ENCODE assay signal across 8 cellular contexts in genomic region chrX:19544693-19545305, GRCh38. TPM values are rescaled to one million over a fixed set of nuclear protein-coding genes. Genes with fewer than 3 reads are reported as not detected.
A peak's percentile ranks its signal among the peaks of the same experiment; 100 is the strongest.
DNase-seq lines count a peak whose midpoint lies in the region; ATAC-seq and TF ChIP-seq lines count a peak whose summit lies in the region.

No MANE protein-coding gene starts in this region.

- H3K79me1 ChIP-seq in neuronal stem cell (ENCODE audit: low read depth, low read length) = no peaks in the 10 kb centered on the region

- WGBS in neuronal stem cell (ENCODE audit: extremely low coverage in 2 of 2, insufficient read length in 2 of 2, insufficient replicate concordance in 1 of 2), 2 donors = no CpG with 5 or more reads among the region's 8 CpGs

- no peak overlapping the region for H2BK120ac ChIP-seq in neuronal stem cell (ENCODE audit: low read depth, low read length)

- no peaks in the 10 kb centered on the region for H3K27me3 ChIP-seq in neuronal stem cell (ENCODE audit: control insufficient read depth in 3 of 3, insufficient read depth in 3 of 3, low read depth in 1 of 3, low read length in 3 of 3)

- H2AFZ ChIP-seq in neuronal stem cell (ENCODE audit: low read length) = no peak overlapping the region

- no peak overlapping the region for H4K8ac ChIP-seq in neuronal stem cell (ENCODE audit: low read depth, low read length)

- H3K23ac ChIP-seq in neuronal stem cell (ENCODE audit: low read depth, low read length, poor library complexity) = no peak overlapping the region

- H2AK5ac ChIP-seq in neuronal stem cell (ENCODE audit: low read depth, low read length) = no peak overlapping the region

- H3K4me2 ChIP-seq in neuronal stem cell (ENCODE audit: insufficient read depth, low read length, poor library complexity, severe bottlenecking) = no peak overlapping the region

- no peak overlapping the region for H4K91ac ChIP-seq in neuronal stem cell (ENCODE audit: low read depth, low read length, poor library complexity)

- DNase-seq in DMS114 treated with DMSO at 0.1 percent for 48 hours (lab: John Stamatoyannopoulos, UW; ENCODE audit: unreplicated experiment) (peak; percentile 26), H4 (ENCODE audit: low spot score) (peak; percentile 33), NCI-H2227 (lab: John Stamatoyannopoulos, UW; ENCODE audit: unreplicated experiment) (peak; percentile 82), foreskin fibroblast (peak; percentile 32 to 72), neuronal stem cell (ENCODE audit: low spot score) (peak; percentile 27)
- peak; percentile 41 to 51 for DNase-seq in activated T-cell treated with anti-CD3 and anti-CD28 coated beads, Interleukin-2, amount 50 U/mL, for 48 hours

- H3K9me3 ChIP-seq in neuronal stem cell (replicated peaks in 1 of 2; ENCODE audit: control insufficient read depth in 2 of 2, insufficient read depth in 1 of 2, low read depth in 1 of 2, low read length in 2 of 2) = no peaks in the 10 kb centered on the region

- no peak overlapping the region for H3K18ac ChIP-seq in neuronal stem cell (ENCODE audit: low read length)

- no peak overlapping the region for H2BK5ac ChIP-seq in neuronal stem cell (ENCODE audit: low read length)

- H3K4me1 ChIP-seq in neuronal stem cell (ENCODE audit: control insufficient read depth in 2 of 2, insufficient read depth in 1 of 2, low read depth in 1 of 2, low read length in 2 of 2) = peaks cover 0 to 2% of the 10 kb centered on the region in 2 donors

- H2BK15ac ChIP-seq in neuronal stem cell (ENCODE audit: low read length) = no peak overlapping the region

- H3K4me3 ChIP-seq in foreskin fibroblast (ENCODE audit: low read depth in 1 of 2, low read length in 2 of 2) = no peak overlapping the region
- no peak overlapping the region for H3K4me3 ChIP-seq in neuronal stem cell (ENCODE audit: low read length in 2 of 2)

- peak; percentile 53 for TF ChIP-seq CTCF in foreskin fibroblast (IDR thresholded peaks at IDR 0.05; ENCODE audit: low read depth, low read length)

- ATAC-seq in GM18858 (IDR thresholded peaks at IDR 0.05; ENCODE audit: unreplicated experiment) (no peak), GM21515 (IDR thresholded peaks at IDR 0.05; ENCODE audit: unreplicated experiment) (no peak)

- no peak overlapping the region for H3K27ac ChIP-seq in neuronal stem cell (replicated peaks; ENCODE audit: low read length)

- no peaks in the 10 kb centered on the region for H3K36me3 ChIP-seq in neuronal stem cell (replicated peaks in 1 of 2; ENCODE audit: control insufficient read depth in 2 of 2, insufficient read depth in 2 of 2, low read length in 2 of 2)

- H2BK12ac ChIP-seq in neuronal stem cell (ENCODE audit: low read length) = no peak overlapping the region

- H3K4ac ChIP-seq in neuronal stem cell (ENCODE audit: low read length) = no peak overlapping the region

- H3K9ac ChIP-seq in neuronal stem cell (ENCODE audit: low read depth, low read length, poor library complexity) = no peak overlapping the region

- no peak overlapping the region for H3K14ac ChIP-seq in neuronal stem cell (ENCODE audit: low read length)

RNA-seq across cellular contexts. Expression of gene MAP3K15, which starts 29.5 kb away (rescaled TPM):
- 0.50 and 1.4 TPM in 2 replicates for total RNA-seq in H4 (2014; rRNA removed; shearing (Covaris generic))
- 1.6 TPM for polyA plus RNA-seq in neuronal stem cell (2013, experiment 1 of 2)
- polyA plus RNA-seq in neuronal stem cell (2013, experiment 2 of 2) = 1.6 TPM

Comparison
In these comparisons a context has a peak if more than half of its experiments do, and no peak if none do; other contexts are left out.
1. DNase-seq: peak in every context shown above with its lines; median percentile 82 in NCI-H2227; 52 in foreskin fibroblast; 46 in activated T-cell treated with anti-CD3 and anti-CD28 coated beads, Interleukin-2, amount 50 U/mL, for 48 hours; 33 in H4; 27 in neuronal stem cell; 26 in DMS114 treated with DMSO at 0.1 percent for 48 hours.